ENCODE assay signal across 33 cellular contexts in the genomic region with DNA sequence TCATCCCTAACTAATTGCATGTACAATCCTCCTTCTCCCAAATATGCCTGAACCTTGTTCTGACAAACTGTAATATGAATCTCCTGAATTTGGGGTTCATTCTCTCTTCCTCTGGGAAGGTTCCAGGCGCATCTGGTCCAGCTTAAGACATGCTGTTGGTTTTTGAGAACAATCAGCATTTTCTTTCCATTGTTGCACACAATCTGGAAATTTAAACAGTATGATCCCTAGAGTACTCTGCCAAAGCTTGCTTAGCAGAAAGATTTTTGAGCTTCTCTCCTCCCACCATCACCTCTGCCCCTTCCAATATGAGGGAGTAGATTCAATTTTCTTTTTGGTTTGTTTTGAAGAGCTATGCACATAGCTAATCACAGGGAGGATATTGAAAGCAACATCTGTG.
"Had no signal": no experiment of that assay in that cellular context is flagged by ENCODE, and none has a peak within 500 bp of the region (broad histone marks: within the 10 kb centered on the region; RNA-seq: fewer than 3 reads in every experiment).

No MANE protein-coding gene starts in this region.

- H3K36me3 ChIP-seq: ascending aorta, breast epithelium, cardiac muscle cell, colonic mucosa, WERI-Rb-1 had no signal

- H3K27ac Mint-ChIP-seq: activated B cell treated with CpG ODN at 0.5 μM for 24 hours; activated CD4-positive, alpha-beta memory T cell treated with anti-CD3 and anti-CD28 coated beads, Interleukin-2, amount 10 ng/mL, durations not matched to agents 7 days and 5 days; activated CD4-positive, alpha-beta T cell treated with anti-CD3 and anti-CD28 coated beads for 36 hours; activated CD4-positive, alpha-beta T cell treated with anti-CD3 and anti-CD28 coated beads, Interleukin-2, amount 10 ng/mL, durations not matched to agents 7 days and 5 days; activated naive CD4-positive, alpha-beta T cell treated with anti-CD3 and anti-CD28 coated beads for 36 hours; activated naive CD4-positive, alpha-beta T cell treated with anti-CD3 and anti-CD28 coated beads, Interleukin-2, amount 50 U/mL, for 24 hours; activated naive CD8-positive, alpha-beta T cell treated with anti-CD3 and anti-CD28 coated beads for 36 hours; activated naive CD8-positive, alpha-beta T cell treated with anti-CD3 and anti-CD28 coated beads, Interleukin-2, amount 50 U/mL, for 24 hours; activated T-helper 1 cell treated with anti-CD3 and anti-CD28 coated beads, Interleukin-12 subunit alpha, Interleukin-12 subunit beta, Interleukin-2, Interleukin-4 antibody, amounts not matched to agents 30 ng/mL and 10 ng/mL and 1 ng/mL, durations not matched to agents 14 hours and 24 hours and 36 hours; activated T-helper 2 cell treated with anti-CD3 and anti-CD28 coated beads, Interferon-gamma antibody, Interleukin-2, Interleukin-4, amounts not matched to agents 10 μg/mL and 5 μg/mL and 100 μg/mL, durations not matched to agents 14 hours and 24 hours and 36 hours; endodermal cell; T-helper 17 cell; T-helper 2 cell treated with Interferon-gamma antibody and Interleukin-4, amounts not matched to agents 5 μg/mL and 100 μg/mL, for 36 hours had no signal

- DNase-seq: activated B cell treated with CpG ODN at 0.5 μM for 24 hours; activated CD4-positive, alpha-beta memory T cell treated with anti-CD3 and anti-CD28 coated beads, Interleukin-2, amount 10 ng/mL, durations not matched to agents 7 days and 5 days; activated CD4-positive, alpha-beta T cell treated with anti-CD3 and anti-CD28 coated beads for 36 hours; activated CD4-positive, alpha-beta T cell treated with anti-CD3 and anti-CD28 coated beads, Interleukin-2, amount 10 ng/mL, durations not matched to agents 7 days and 5 days; activated CD4-positive, alpha-beta T cell treated with anti-CD3 and anti-CD28 coated beads, Interleukin-2, amount 50 U/mL, for 4 hours; activated CD4-positive, CD25-positive, alpha-beta regulatory T cell treated with anti-CD3 and anti-CD28 coated beads, Interleukin-2, amount 50 U/mL, for 72 hours; activated CD8-positive, alpha-beta memory T cell treated with anti-CD3 and anti-CD28 coated beads, Interleukin-2, amount 50 U/mL, for 48 hours; activated effector memory CD4-positive, alpha-beta T cell treated with anti-CD3 and anti-CD28 coated beads, Interleukin-2, amount 50 U/mL, for 16 hours; activated naive CD4-positive, alpha-beta T cell treated with anti-CD3 and anti-CD28 coated beads for 36 hours; activated naive CD8-positive, alpha-beta T cell treated with anti-CD3 and anti-CD28 coated beads for 36 hours; activated naive CD8-positive, alpha-beta T cell treated with anti-CD3 and anti-CD28 coated beads, Interleukin-2, amount 50 U/mL, for 24 hours; activated T-cell treated with anti-CD3 and anti-CD28 coated beads for 4 hours; activated T-cell treated with anti-CD3 and anti-CD28 coated beads, Interleukin-2, amount 50 U/mL, for 4 hours; central memory CD4-positive, alpha-beta T cell; cerebellar nuclear complex; colonic mucosa; effector CD8-positive, alpha-beta T cell; endodermal cell; foreskin fibroblast; head of caudate nucleus; T-helper 1 cell; T-helper 17 cell; T1000; WERI-Rb-1 had no signal

- H3K4me1 Mint-ChIP-seq: activated B cell treated with CpG ODN at 0.5 μM for 24 hours; activated CD4-positive, alpha-beta memory T cell treated with anti-CD3 and anti-CD28 coated beads, Interleukin-2, amount 10 ng/mL, durations not matched to agents 7 days and 5 days; activated CD4-positive, alpha-beta T cell treated with anti-CD3 and anti-CD28 coated beads for 36 hours; activated CD4-positive, alpha-beta T cell treated with anti-CD3 and anti-CD28 coated beads, Interleukin-2, amount 10 ng/mL, durations not matched to agents 7 days and 5 days; activated naive CD4-positive, alpha-beta T cell treated with anti-CD3 and anti-CD28 coated beads, Interleukin-2, amount 50 U/mL, for 24 hours; activated naive CD8-positive, alpha-beta T cell treated with anti-CD3 and anti-CD28 coated beads for 36 hours; activated naive CD8-positive, alpha-beta T cell treated with anti-CD3 and anti-CD28 coated beads, Interleukin-2, amount 50 U/mL, for 24 hours; T-helper 17 cell had no signal

- H3K4me3 ChIP-seq: ascending aorta, breast epithelium, cardiac muscle cell, colonic mucosa had no signal

- H3K9me3 ChIP-seq: ascending aorta, breast epithelium, colonic mucosa had no signal

- H3K9me3 Mint-ChIP-seq: activated B cell treated with CpG ODN at 0.5 μM for 24 hours; activated CD4-positive, alpha-beta memory T cell treated with anti-CD3 and anti-CD28 coated beads, Interleukin-2, amount 10 ng/mL, durations not matched to agents 7 days and 5 days; activated CD4-positive, alpha-beta T cell treated with anti-CD3 and anti-CD28 coated beads, Interleukin-2, amount 10 ng/mL, durations not matched to agents 7 days and 5 days; activated naive CD4-positive, alpha-beta T cell treated with anti-CD3 and anti-CD28 coated beads for 36 hours; activated naive CD4-positive, alpha-beta T cell treated with anti-CD3 and anti-CD28 coated beads, Interleukin-2, amount 50 U/mL, for 24 hours; activated naive CD8-positive, alpha-beta T cell treated with anti-CD3 and anti-CD28 coated beads for 36 hours; activated naive CD8-positive, alpha-beta T cell treated with anti-CD3 and anti-CD28 coated beads, Interleukin-2, amount 50 U/mL, for 24 hours; activated T-cell treated with anti-CD3 and anti-CD28 coated beads, Interleukin-2, amount 50 U/mL, for 4 hours; activated T-helper 1 cell treated with anti-CD3 and anti-CD28 coated beads, Interleukin-12 subunit alpha, Interleukin-12 subunit beta, Interleukin-2, Interleukin-4 antibody, amounts not matched to agents 30 ng/mL and 10 ng/mL and 1 ng/mL, durations not matched to agents 14 hours and 24 hours and 36 hours; activated T-helper 2 cell treated with anti-CD3 and anti-CD28 coated beads, Interferon-gamma antibody, Interleukin-2, Interleukin-4, amounts not matched to agents 10 μg/mL and 5 μg/mL and 100 μg/mL, durations not matched to agents 14 hours and 24 hours and 36 hours; T-helper 2 cell treated with Interferon-gamma antibody and Interleukin-4, amounts not matched to agents 5 μg/mL and 100 μg/mL, for 36 hours had no signal

- H3K27me3 Mint-ChIP-seq: activated B cell treated with CpG ODN at 0.5 μM for 24 hours; activated naive CD4-positive, alpha-beta T cell treated with anti-CD3 and anti-CD28 coated beads, Interleukin-2, amount 50 U/mL, for 24 hours; activated naive CD8-positive, alpha-beta T cell treated with anti-CD3 and anti-CD28 coated beads for 36 hours; brain had no signal

- H3K27me3 ChIP-seq: ascending aorta, cardiac muscle cell, colonic mucosa had no signal

- ATAC-seq: activated CD4-positive, alpha-beta T cell treated with anti-CD3 and anti-CD28 coated beads for 36 hours; activated naive CD8-positive, alpha-beta T cell treated with anti-CD3 and anti-CD28 coated beads, Interleukin-2, amount 50 U/mL, for 24 hours; activated T-cell treated with anti-CD3 and anti-CD28 coated beads, Interleukin-2, amount 50 U/mL, for 4 hours; esophagus mucosa; T-helper 17 cell had no signal

- H3K36me3 Mint-ChIP-seq: activated naive CD4-positive, alpha-beta T cell treated with anti-CD3 and anti-CD28 coated beads, Interleukin-2, amount 50 U/mL, for 24 hours; activated naive CD8-positive, alpha-beta T cell treated with anti-CD3 and anti-CD28 coated beads for 36 hours; brain had no signal

- H3K4me1 ChIP-seq: ascending aorta, breast epithelium, colonic mucosa had no signal

- H3K4me3 Mint-ChIP-seq: activated B cell treated with CpG ODN at 0.5 μM for 24 hours; activated CD4-positive, alpha-beta memory T cell treated with anti-CD3 and anti-CD28 coated beads, Interleukin-2, amount 10 ng/mL, durations not matched to agents 7 days and 5 days; activated CD4-positive, alpha-beta T cell treated with anti-CD3 and anti-CD28 coated beads for 36 hours; activated CD4-positive, alpha-beta T cell treated with anti-CD3 and anti-CD28 coated beads, Interleukin-2, amount 10 ng/mL, durations not matched to agents 7 days and 5 days; activated naive CD4-positive, alpha-beta T cell treated with anti-CD3 and anti-CD28 coated beads for 36 hours; activated naive CD4-positive, alpha-beta T cell treated with anti-CD3 and anti-CD28 coated beads, Interleukin-2, amount 50 U/mL, for 24 hours; activated naive CD8-positive, alpha-beta T cell treated with anti-CD3 and anti-CD28 coated beads for 36 hours; activated naive CD8-positive, alpha-beta T cell treated with anti-CD3 and anti-CD28 coated beads, Interleukin-2, amount 50 U/mL, for 24 hours; activated T-cell treated with anti-CD3 and anti-CD28 coated beads, Interleukin-2, amount 50 U/mL, for 4 hours; activated T-helper 1 cell treated with anti-CD3 and anti-CD28 coated beads, Interleukin-12 subunit alpha, Interleukin-12 subunit beta, Interleukin-2, Interleukin-4 antibody, amounts not matched to agents 30 ng/mL and 10 ng/mL and 1 ng/mL, durations not matched to agents 14 hours and 24 hours and 36 hours; brain; endodermal cell; T-helper 17 cell; T-helper 2 cell treated with Interferon-gamma antibody and Interleukin-4, amounts not matched to agents 5 μg/mL and 100 μg/mL, for 36 hours had no signal
